Comparison of ENCODE assay signal across 8 cellular contexts in the genomic region with DNA sequence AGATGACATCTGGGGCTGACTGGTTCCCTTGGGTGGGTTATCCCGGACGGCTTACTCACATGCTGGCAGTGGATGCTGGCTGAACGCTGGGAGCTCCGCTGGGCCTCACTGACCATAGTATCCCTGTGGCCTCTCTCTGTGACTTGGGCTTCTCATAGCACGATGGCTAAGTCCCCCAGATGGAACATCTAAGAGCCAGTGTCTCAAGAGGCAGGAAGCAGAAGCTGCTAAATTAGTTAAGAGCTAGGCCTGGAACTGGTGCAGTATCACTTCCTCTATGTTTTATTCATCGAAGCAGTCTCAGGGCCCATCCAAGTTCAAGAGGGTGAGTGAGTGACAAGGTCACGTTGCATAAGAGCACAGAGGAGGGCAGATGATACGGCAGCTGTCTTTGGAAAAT.
DNase-seq lines count a peak whose midpoint lies in the region; ATAC-seq and TF ChIP-seq lines count a peak whose summit lies in the region.

No MANE protein-coding gene starts in this region.

- TF ChIP-seq CTCF in PC-3 (conservative IDR thresholded peaks at IDR 0.05; ENCODE audit: low read depth, low read length), result no peak

- H3K4me2 ChIP-seq in PC-3 (ENCODE audit: low read length), result no peak overlapping the region

- no peak overlapping the region for H3K4me3 ChIP-seq in PC-3 (ENCODE audit: low read length)

- no peaks in the 10 kb centered on the region for H3F3A ChIP-seq in PC-3 (ENCODE audit: low read length, unreplicated experiment)

- H3K9ac ChIP-seq in PC-3 (ENCODE audit: low read length), result no peak overlapping the region

- peaks cover 4% of the 10 kb centered on the region for H3K27me3 Mint-ChIP-seq in dendritic cell treated with granulocyte-macrophage colony-stimulating factor and Interleukin-4, amounts not matched to agents 40 ng/mL and 50 ng/mL, for 4 days

- H3K36me3 Mint-ChIP-seq in dendritic cell treated with granulocyte-macrophage colony-stimulating factor and Interleukin-4, amounts not matched to agents 40 ng/mL and 50 ng/mL, for 4 days (ENCODE audit: low read depth), result no peaks in the 10 kb centered on the region

- no peaks in the 10 kb centered on the region for H3K9me3 Mint-ChIP-seq in dendritic cell treated with granulocyte-macrophage colony-stimulating factor and Interleukin-4, amounts not matched to agents 40 ng/mL and 50 ng/mL, for 4 days

- POLR2A ChIA-PET in PC-3 (lab: Charles Lee; ENCODE audit: unreplicated experiment), result no interaction called here

- no peaks in the 10 kb centered on the region for H3K9me2 ChIP-seq in PC-3 (replicated peaks; ENCODE audit: low read length)

- no peaks in the 10 kb centered on the region for H4K20me1 ChIP-seq in PC-3 (ENCODE audit: low read length)

- peaks cover 29% of the 10 kb centered on the region for H3K4me1 Mint-ChIP-seq in dendritic cell treated with granulocyte-macrophage colony-stimulating factor and Interleukin-4, amounts not matched to agents 40 ng/mL and 50 ng/mL, for 4 days (ENCODE audit: low read depth)

- CTCF ChIA-PET in PC-3 (lab: Charles Lee), result no interaction called here

- H3K27me3 ChIP-seq in PC-3 (ENCODE audit: low read length), result no peaks in the 10 kb centered on the region

- no peak overlapping the region for H3K4me3 Mint-ChIP-seq in dendritic cell treated with granulocyte-macrophage colony-stimulating factor and Interleukin-4, amounts not matched to agents 40 ng/mL and 50 ng/mL, for 4 days

- H3K27ac ChIP-seq in PC-3 (ENCODE audit: low read length), result no peak overlapping the region

- H2AFZ ChIP-seq in PC-3 (ENCODE audit: low read length), result no peak overlapping the region

- no peaks in the 10 kb centered on the region for H3K4me1 ChIP-seq in PC-3 (ENCODE audit: insufficient read depth, low read length)

- no TSS peak for BruUV-seq in PC-3 (replicated peaks; lab: Mats Ljungman, UMichigan)

- no peaks in the 10 kb centered on the region for H3K9me3 ChIP-seq in PC-3 (ENCODE audit: low read length)

- TF ChIP-seq POLR2A in erythroblast (IDR thresholded peaks at IDR 0.05; ENCODE audit: low read length), result no peak

- H3K27ac Mint-ChIP-seq in dendritic cell treated with granulocyte-macrophage colony-stimulating factor and Interleukin-4, amounts not matched to agents 40 ng/mL and 50 ng/mL, for 4 days, result peak overlapping the region; percentile 41

- H3K36me3 ChIP-seq in PC-3 (ENCODE audit: low read depth, low read length), result peaks cover 7% of the 10 kb centered on the region; the same call in 1 of the 2 replicates

- intact Hi-C loops in dendritic cell treated with granulocyte-macrophage colony-stimulating factor and Interleukin-4, amounts not matched to agents 40 ng/mL and 50 ng/mL, for 4 days (cut with micrococcal nuclease), result no loop called here
- intact Hi-C loops in PC-3 (cut with micrococcal nuclease), result no loop called here
- intact Hi-C loops in posterior vena cava (cut with DNase I), result loop anchor here in 1 of 2 donors (10.0 kb wide), 1 partner anchor 643 kb away; no protein-coding TSS in a partner anchor

- DNase-seq in CD1c-positive myeloid dendritic cell (ENCODE audit: extremely low spot score), result peak; percentile 86
- DNase-seq in erythroblast (lab: John Stamatoyannopoulos, UW), result no peak
- DNase-seq in PC-3, result no peak
- DNase-seq in NCI-H1048 (lab: John Stamatoyannopoulos, UW), result no peak
- DNase-seq in posterior vena cava (ENCODE audit: low spot score), result no peak

- H3K79me2 ChIP-seq in PC-3 (ENCODE audit: low read length), result no peaks in the 10 kb centered on the region

- ATAC-seq in GM21360 (IDR thresholded peaks at IDR 0.05; ENCODE audit: unreplicated experiment) (peak; percentile 94), HG03159 (IDR thresholded peaks at IDR 0.05; ENCODE audit: unreplicated experiment) (peak; percentile 98), PC-3 (no peak)
